Comparison of ENCODE assay signal across 33 cellular contexts in genomic region chr3:69921651-69922050, GRCh38.
"Had no signal": no experiment of that assay in that cellular context is flagged by ENCODE, and none has a peak within 500 bp of the region (broad histone marks: within the 10 kb centered on the region; RNA-seq: fewer than 3 reads in every experiment).

No MANE protein-coding gene starts in this region.

- H3K4me3 ChIP-seq: adrenal gland, body of pancreas, coronary artery, esophagus muscularis mucosa, gastrocnemius medialis had no signal

- H3K27me3 ChIP-seq: adrenal gland, body of pancreas, esophagus muscularis mucosa, gastrocnemius medialis had no signal

- H3K27ac ChIP-seq: adrenal gland, body of pancreas, coronary artery, esophagus muscularis mucosa, foreskin keratinocyte, gastrocnemius medialis, WERI-Rb-1 had no signal

- H3K9me3 Mint-ChIP-seq: activated B cell treated with CpG ODN at 0.5 μM for 24 hours; activated CD4-positive, alpha-beta memory T cell treated with anti-CD3 and anti-CD28 coated beads for 36 hours; activated naive CD4-positive, alpha-beta T cell treated with anti-CD3 and anti-CD28 coated beads for 36 hours; activated naive CD4-positive, alpha-beta T cell treated with anti-CD3 and anti-CD28 coated beads, Interleukin-2, amount 50 U/mL, for 24 hours; activated naive CD8-positive, alpha-beta T cell treated with anti-CD3 and anti-CD28 coated beads for 36 hours; activated naive CD8-positive, alpha-beta T cell treated with anti-CD3 and anti-CD28 coated beads, Interleukin-2, amount 50 U/mL, for 24 hours; activated T-helper 1 cell treated with anti-CD3 and anti-CD28 coated beads, Interleukin-12 subunit alpha, Interleukin-12 subunit beta, Interleukin-2, Interleukin-4 antibody, amounts not matched to agents 30 ng/mL and 10 ng/mL and 1 ng/mL, durations not matched to agents 14 hours and 24 hours and 36 hours; activated T-helper 2 cell treated with anti-CD3 and anti-CD28 coated beads, Interferon-gamma antibody, Interleukin-2, Interleukin-4, amounts not matched to agents 10 μg/mL and 5 μg/mL and 100 μg/mL, durations not matched to agents 14 hours and 24 hours and 36 hours; dendritic cell treated with granulocyte-macrophage colony-stimulating factor and Interleukin-4, amounts not matched to agents 40 ng/mL and 50 ng/mL, for 4 days; effector memory CD8-positive, alpha-beta T cell; T-helper 2 cell treated with Interferon-gamma antibody and Interleukin-4, amounts not matched to agents 5 μg/mL and 100 μg/mL, for 36 hours had no signal

- H3K36me3 Mint-ChIP-seq: activated CD4-positive, alpha-beta memory T cell treated with anti-CD3 and anti-CD28 coated beads for 36 hours; activated CD8-positive, alpha-beta memory T cell treated with anti-CD3 and anti-CD28 coated beads, Interleukin-2, amount 10 ng/mL, durations not matched to agents 7 days and 5 days; activated naive CD4-positive, alpha-beta T cell treated with anti-CD3 and anti-CD28 coated beads, Interleukin-2, amount 50 U/mL, for 24 hours; activated naive CD8-positive, alpha-beta T cell treated with anti-CD3 and anti-CD28 coated beads for 36 hours had no signal

- H3K36me3 ChIP-seq: adrenal gland, esophagus muscularis mucosa, gastrocnemius medialis, WERI-Rb-1 had no signal

- H3K4me3 Mint-ChIP-seq: activated B cell treated with CpG ODN at 0.5 μM for 24 hours; activated CD4-positive, alpha-beta memory T cell treated with anti-CD3 and anti-CD28 coated beads for 36 hours; activated CD8-positive, alpha-beta memory T cell treated with anti-CD3 and anti-CD28 coated beads, Interleukin-2, amount 10 ng/mL, durations not matched to agents 7 days and 5 days; activated CD8-positive, alpha-beta T cell treated with anti-CD3 and anti-CD28 coated beads, Interleukin-2, amount 10 ng/mL, durations not matched to agents 7 days and 5 days; activated naive CD4-positive, alpha-beta T cell treated with anti-CD3 and anti-CD28 coated beads for 36 hours; activated naive CD4-positive, alpha-beta T cell treated with anti-CD3 and anti-CD28 coated beads, Interleukin-2, amount 50 U/mL, for 24 hours; activated naive CD8-positive, alpha-beta T cell treated with anti-CD3 and anti-CD28 coated beads for 36 hours; activated naive CD8-positive, alpha-beta T cell treated with anti-CD3 and anti-CD28 coated beads, Interleukin-2, amount 50 U/mL, for 24 hours; activated T-helper 1 cell treated with anti-CD3 and anti-CD28 coated beads, Interleukin-12 subunit alpha, Interleukin-12 subunit beta, Interleukin-2, Interleukin-4 antibody, amounts not matched to agents 30 ng/mL and 10 ng/mL and 1 ng/mL, durations not matched to agents 14 hours and 24 hours and 36 hours; dendritic cell treated with granulocyte-macrophage colony-stimulating factor and Interleukin-4, amounts not matched to agents 40 ng/mL and 50 ng/mL, for 4 days; effector memory CD8-positive, alpha-beta T cell; T-helper 17 cell; T-helper 2 cell treated with Interferon-gamma antibody and Interleukin-4, amounts not matched to agents 5 μg/mL and 100 μg/mL, for 36 hours had no signal

- DNase-seq: activated B cell treated with CpG ODN at 0.5 μM for 24 hours; activated CD4-positive, alpha-beta memory T cell treated with anti-CD3 and anti-CD28 coated beads for 36 hours; activated CD4-positive, alpha-beta T cell treated with anti-CD3 and anti-CD28 coated beads for 48 hours; activated CD8-positive, alpha-beta memory T cell treated with anti-CD3 and anti-CD28 coated beads, Interleukin-2, amount 10 ng/mL, durations not matched to agents 7 days and 5 days; activated CD8-positive, alpha-beta memory T cell treated with anti-CD3 and anti-CD28 coated beads, Interleukin-2, amount 50 U/mL, for 4 hours; activated CD8-positive, alpha-beta T cell treated with anti-CD3 and anti-CD28 coated beads, Interleukin-2, amount 10 ng/mL, durations not matched to agents 7 days and 5 days; activated effector memory CD4-positive, alpha-beta T cell treated with anti-CD3 and anti-CD28 coated beads, Interleukin-2, amount 50 U/mL, for 16 hours; activated naive CD4-positive, alpha-beta T cell treated with anti-CD3 and anti-CD28 coated beads for 36 hours; activated naive CD8-positive, alpha-beta T cell treated with anti-CD3 and anti-CD28 coated beads for 36 hours; activated naive CD8-positive, alpha-beta T cell treated with anti-CD3 and anti-CD28 coated beads, Interleukin-2, amount 50 U/mL, for 24 hours; activated T-cell treated with anti-CD3 and anti-CD28 coated beads, Interleukin-2, amount 50 U/mL, for 1 hour; activated T-cell treated with anti-CD3 and anti-CD28 coated beads, Interleukin-2, amount 50 U/mL, for 48 hours; adrenal gland; aorta; body of pancreas; central memory CD4-positive, alpha-beta T cell; cerebellar nuclear complex; effector CD4-positive, alpha-beta T cell; effector memory CD8-positive, alpha-beta T cell; erythroblast; foreskin keratinocyte; gastrocnemius medialis; T-helper 1 cell; T-helper 17 cell; T1000; WERI-Rb-1 had no signal

- H3K4me1 ChIP-seq: adrenal gland, foreskin keratinocyte had no signal

- H3K9me3 ChIP-seq: adrenal gland, body of pancreas, esophagus muscularis mucosa, gastrocnemius medialis had no signal

- H3K27ac Mint-ChIP-seq: activated B cell treated with CpG ODN at 0.5 μM for 24 hours; activated CD4-positive, alpha-beta memory T cell treated with anti-CD3 and anti-CD28 coated beads for 36 hours; activated CD8-positive, alpha-beta memory T cell treated with anti-CD3 and anti-CD28 coated beads, Interleukin-2, amount 10 ng/mL, durations not matched to agents 7 days and 5 days; activated CD8-positive, alpha-beta T cell treated with anti-CD3 and anti-CD28 coated beads, Interleukin-2, amount 10 ng/mL, durations not matched to agents 7 days and 5 days; activated naive CD4-positive, alpha-beta T cell treated with anti-CD3 and anti-CD28 coated beads for 36 hours; activated naive CD4-positive, alpha-beta T cell treated with anti-CD3 and anti-CD28 coated beads, Interleukin-2, amount 50 U/mL, for 24 hours; activated naive CD8-positive, alpha-beta T cell treated with anti-CD3 and anti-CD28 coated beads for 36 hours; activated naive CD8-positive, alpha-beta T cell treated with anti-CD3 and anti-CD28 coated beads, Interleukin-2, amount 50 U/mL, for 24 hours; activated T-helper 1 cell treated with anti-CD3 and anti-CD28 coated beads, Interleukin-12 subunit alpha, Interleukin-12 subunit beta, Interleukin-2, Interleukin-4 antibody, amounts not matched to agents 30 ng/mL and 10 ng/mL and 1 ng/mL, durations not matched to agents 14 hours and 24 hours and 36 hours; activated T-helper 2 cell treated with anti-CD3 and anti-CD28 coated beads, Interferon-gamma antibody, Interleukin-2, Interleukin-4, amounts not matched to agents 10 μg/mL and 5 μg/mL and 100 μg/mL, durations not matched to agents 14 hours and 24 hours and 36 hours; dendritic cell treated with granulocyte-macrophage colony-stimulating factor and Interleukin-4, amounts not matched to agents 40 ng/mL and 50 ng/mL, for 4 days; effector memory CD8-positive, alpha-beta T cell; T-helper 17 cell; T-helper 2 cell treated with Interferon-gamma antibody and Interleukin-4, amounts not matched to agents 5 μg/mL and 100 μg/mL, for 36 hours had no signal

- H3K27me3 Mint-ChIP-seq: activated CD4-positive, alpha-beta memory T cell treated with anti-CD3 and anti-CD28 coated beads for 36 hours; activated CD8-positive, alpha-beta memory T cell treated with anti-CD3 and anti-CD28 coated beads, Interleukin-2, amount 10 ng/mL, durations not matched to agents 7 days and 5 days; dendritic cell treated with granulocyte-macrophage colony-stimulating factor and Interleukin-4, amounts not matched to agents 40 ng/mL and 50 ng/mL, for 4 days; effector memory CD8-positive, alpha-beta T cell; T-helper 17 cell had no signal

- H3K4me1 Mint-ChIP-seq: activated B cell treated with CpG ODN at 0.5 μM for 24 hours; activated CD8-positive, alpha-beta memory T cell treated with anti-CD3 and anti-CD28 coated beads, Interleukin-2, amount 10 ng/mL, durations not matched to agents 7 days and 5 days; activated naive CD4-positive, alpha-beta T cell treated with anti-CD3 and anti-CD28 coated beads, Interleukin-2, amount 50 U/mL, for 24 hours; activated naive CD8-positive, alpha-beta T cell treated with anti-CD3 and anti-CD28 coated beads for 36 hours; activated naive CD8-positive, alpha-beta T cell treated with anti-CD3 and anti-CD28 coated beads, Interleukin-2, amount 50 U/mL, for 24 hours; T-helper 17 cell had no signal
